ENCODE assay signal across 12 cellular contexts in genomic region chr20:36481380-36482043, GRCh38. TPM values are rescaled to one million over a fixed set of nuclear protein-coding genes. Genes with fewer than 3 reads are reported as not detected.
DNase-seq lines count a peak whose midpoint lies in the region; ATAC-seq, FAIRE-seq and TF ChIP-seq lines count a peak whose summit lies in the region.
"Had no signal": no experiment of that assay in that cellular context is flagged by ENCODE, and none has a peak within 500 bp of the region (broad histone marks: within the 10 kb centered on the region; RNA-seq: fewer than 3 reads in every experiment).

No MANE protein-coding gene starts in this region.

- H2AFZ ChIP-seq in K562 (ENCODE audit: low read depth, low read length): no peak overlapping the region

- H3K4me2 ChIP-seq in K562 (ENCODE audit: insufficient read depth, low read length): no peak overlapping the region

- ATAC-seq in Right ventricle myocardium superior (ENCODE audit: poor library complexity) (peak; percentile 2), left cardiac atrium (no peak), K562 (peak; percentile 60; the same call in 1 of the 3 replicates), upper lobe of right lung (no peak), HG03097 (IDR thresholded peaks at IDR 0.05; ENCODE audit: low FRiP score, unreplicated experiment) (no peak), HG03135 (IDR thresholded peaks at IDR 0.05; ENCODE audit: unreplicated experiment) (no peak)
- ATAC-seq: GM12878 had no signal

- 73% methylated on average over 9 of the region's 9 CpGs for WGBS in K562 (ENCODE audit: insufficient coverage, low coverage, missing lambda C conversion rate)

- peaks cover 7% of the 10 kb centered on the region for H4K20me1 ChIP-seq in K562 (replicated peaks; ENCODE audit: control insufficient read depth, insufficient read depth, low read length)

- H3K9me3 ChIP-seq in K562 (replicated peaks; ENCODE audit: control insufficient read depth, insufficient read depth, low read depth, low read length) (no peaks in the 10 kb centered on the region), upper lobe of right lung (no peaks in the 10 kb centered on the region)
- H3K9me3 ChIP-seq: BLaER1 treated with 17β-estradiol and CSF1 and Interleukin-3, amounts not matched to agents 10 nM and 100 nM; SJSA1 had no signal

- POLR2A ChIA-PET in K562 (lab: Yijun Ruan, JAX): interaction anchor here (0.7 to 2.0 kb wide), 3 partner anchors 11 to 275 kb away, joined by 3 to 8 read pairs (median 3); no protein-coding TSS in a partner anchor

- in situ Hi-C loops in K562 (cut with MboI): no loop called here

- TF ChIP-seq EP300 in K562 (IDR thresholded peaks at IDR 0.05; ENCODE audit: low read length): no peak

- intact Hi-C loops in Right ventricle myocardium superior (cut with DNase I): no loop called here
- intact Hi-C loops in left cardiac atrium (cut with DNase I): loop anchor here in 1 of 2 donors (5.0 kb wide), 1 partner anchor 61 kb away; the partner anchor contains the start of gene MYL9
- intact Hi-C loops in K562 (cut with micrococcal nuclease): no loop called here
- intact Hi-C loops in upper lobe of right lung (cut with DNase I): no loop called here

- BruUV-seq in K562 (replicated peaks; lab: Mats Ljungman, UMichigan): no TSS peak

- TF ChIP-seq CTCF in K562 (IDR thresholded peaks at IDR 0.05 in 2 of 3, conservative IDR thresholded peaks at IDR 0.05 in 1 of 3; ENCODE audit: insufficient read depth in 2 of 3, low read depth in 1 of 3, low read length in 3 of 3) (0 out of 6 replicates have a peak, but pooled peaks of 2 of the 3 experiments have one; percentile 13 to 21), upper lobe of right lung (IDR thresholded peaks at IDR 0.05) (no peak)

- no peak for TF ChIP-seq RAD21 in K562 (CRISPR knock-in tag; conservative IDR thresholded peaks at IDR 0.05 in 1 of 2, IDR thresholded peaks at IDR 0.05 in 1 of 2)

- CTCF ChIA-PET in K562 (lab: Yijun Ruan, JAX; ENCODE audit: low intra/inter-chr PET ratio): no interaction called here

- H3K9ac ChIP-seq in K562 (ENCODE audit: insufficient read depth in 1 of 2, low read depth in 2 of 2, low read length in 2 of 2): no peak overlapping the region; a peak in 1 of 4 replicates

- DNase-seq in Right ventricle myocardium superior (no peak), left cardiac atrium (no peak), K562 (ENCODE audit: extremely low read depth in 1 of 4, low spot score in 3 of 4) (peak in 1 of 4 experiments; percentile 31), medulla oblongata (ENCODE audit: extremely low spot score) (peak; percentile 47), upper lobe of right lung (no peak), HuH-7.5 (ENCODE audit: low spot score) (no peak)
- DNase-seq: NCI-H1436 treated with DMSO at 0.1 percent for 48 hours had no signal

- no peak overlapping the region for H3K4me3 ChIP-seq in K562
- H3K4me3 ChIP-seq in upper lobe of right lung: no peak overlapping the region
- H3K4me3 ChIP-seq: BLaER1 treated with 17β-estradiol and CSF1 and Interleukin-3, amounts not matched to agents 10 nM and 100 nM; GM12878; SJSA1 had no signal

- no peak for FAIRE-seq in K562 (lab: Jason Lieb, UNC)
- FAIRE-seq: GM12878 had no signal

- H3K79me2 ChIP-seq in K562 (ENCODE audit: control insufficient read depth, insufficient read depth, low read length): peaks cover 3% of the 10 kb centered on the region; the same call in 2 of the 3 replicates

- H3K4me1 ChIP-seq in K562 (replicated peaks in 1 of 2; ENCODE audit: control insufficient read depth in 2 of 2, insufficient read depth in 2 of 2, low read length in 2 of 2) (no peaks in the 10 kb centered on the region; a peak in 1 of 5 replicates), upper lobe of right lung (peaks cover 66% of the 10 kb centered on the region)

- H3K9me1 ChIP-seq in K562 (ENCODE audit: control insufficient read depth, insufficient read depth, low read length): peaks cover 3% of the 10 kb centered on the region

- no peak overlapping the region for H3K27ac ChIP-seq in K562 (ENCODE audit: extremely low read depth, low read depth, low read length)
- peak overlapping the region; percentile 24 for H3K27ac ChIP-seq in upper lobe of right lung
- H3K27ac ChIP-seq: BLaER1 treated with 17β-estradiol and CSF1 and Interleukin-3, amounts not matched to agents 10 nM and 100 nM; SJSA1 had no signal

- H3K36me3 ChIP-seq in K562 (ENCODE audit: control insufficient read depth, insufficient read depth, low read length) (no peaks in the 10 kb centered on the region), upper lobe of right lung (no peaks in the 10 kb centered on the region)

- no peaks in the 10 kb centered on the region for H3K27me3 ChIP-seq in K562 (ENCODE audit: control insufficient read depth in 2 of 2, insufficient read depth in 2 of 2, low read length in 2 of 2)
- H3K27me3 ChIP-seq in upper lobe of right lung: no peaks in the 10 kb centered on the region
- H3K27me3 ChIP-seq: BLaER1 treated with 17β-estradiol and CSF1 and Interleukin-3, amounts not matched to agents 10 nM and 100 nM; SJSA1 had no signal

- no peak for TF ChIP-seq POLR2A in K562 (conservative IDR thresholded peaks at IDR 0.05)

TF ChIP-seq in K562, 482 proteins besides CTCF, POLR2A, EP300 and RAD21 (continues in another document):
- TF ChIP-seq BHLHE40 (IDR thresholded peaks at IDR 0.05; ENCODE audit: low read length): no peak
- no peak for TF ChIP-seq SMAD4 (CRISPR knock-in tag; conservative IDR thresholded peaks at IDR 0.05)
- no peak for TF ChIP-seq SREBF2 (CRISPR knock-in tag; IDR thresholded peaks at IDR 0.05)
- TF ChIP-seq FOXA3 (CRISPR knock-in tag; conservative IDR thresholded peaks at IDR 0.05 in 1 of 2, IDR thresholded peaks at IDR 0.05 in 1 of 2): 0 out of 4 replicates have a peak, but pooled peaks of 1 of the 2 experiments have one; percentile 26
- TF ChIP-seq U2AF1 (optimal IDR thresholded peaks at IDR 0.05; ENCODE audit: low read depth, low read length): no peak
- no peak for TF ChIP-seq MBD2 (IDR thresholded peaks at IDR 0.05; ENCODE audit: borderline replicate concordance, low read depth)
- no peak for TF ChIP-seq YBX1 (IDR thresholded peaks at IDR 0.05)
- no peak for TF ChIP-seq HDAC8 (tag; IDR thresholded peaks at IDR 0.05)
- TF ChIP-seq RBM14 (IDR thresholded peaks at IDR 0.05; ENCODE audit: borderline replicate concordance, insufficient read depth, low read depth, low read length): no peak
- no peak for TF ChIP-seq HLTF (IDR thresholded peaks at IDR 0.05)
- TF ChIP-seq NR2C2 (CRISPR knock-in tag; IDR thresholded peaks at IDR 0.05): no peak
- 0 out of 2 replicates have a peak, but pooled peaks have one; percentile 13 for TF ChIP-seq NR2C2 (tag; IDR thresholded peaks at IDR 0.05)
- TF ChIP-seq REST (CRISPR knock-in tag; IDR thresholded peaks at IDR 0.05; ENCODE audit: low read depth): no peak
- TF ChIP-seq ZBTB8A (IDR thresholded peaks at IDR 0.05; ENCODE audit: partially characterized antibody): no peak
- TF ChIP-seq CHD2 (IDR thresholded peaks at IDR 0.05; ENCODE audit: low read depth, low read length): no peak
- TF ChIP-seq ZNF165 (CRISPR knock-in tag; IDR thresholded peaks at IDR 0.05; ENCODE audit: borderline replicate concordance): no peak
- no peak for TF ChIP-seq CBFA2T2 (conservative IDR thresholded peaks at IDR 0.05)

RNA-seq across cellular contexts. Expression of gene MYL9, which starts 59.8 kb away (rescaled TPM):
- total RNA-seq in Right ventricle myocardium superior: 1,602 TPM
- total RNA-seq in left cardiac atrium: 1,000 to 10,000 TPM; 1,946 to 2,055 TPM
- 0.33 and 0.90 TPM in 2 replicates for total RNA-seq in K562 (2011; cell fraction: chromatin; rRNA removed; ENCODE audit: low replicate concordance)
- 0.39 and 0.83 TPM in 2 replicates for total RNA-seq in K562 (2011; cell fraction: nucleolus; rRNA removed)
- total RNA-seq in K562 (2011; cell fraction: nucleoplasm; rRNA removed): 0.59 and 0.99 TPM in 2 replicates
- total RNA-seq in K562 (2014; rRNA removed): 0.86 and 1.1 TPM in 2 replicates
- total RNA-seq in K562 (2014; rRNA removed; fragmentation: Illumina TruSeq; extraction: Trizol): 0.18 and 0.41 TPM in 2 replicates
- 1.0 and 1.7 TPM in 2 replicates for total RNA-seq in K562 (2015; rRNA removed; fragmentation: Illumina TruSeq; extraction: Trizol)
- total RNA-seq in K562 (2021): 3.2 TPM in 2 replicates
- polyA plus RNA-seq in K562 (2011; rRNA removed): 0.77 and 0.79 TPM in 2 replicates
- polyA plus RNA-seq in K562 (2011; cell fraction: cytosol; rRNA removed): 0.94 and 1.8 TPM in 2 replicates
- 0.49 and 1.1 TPM in 2 replicates for polyA plus RNA-seq in K562 (2011; cell fraction: nucleus; rRNA removed)
- polyA plus RNA-seq in K562 (2012): 5.2 and 7.6 TPM in 2 replicates
- 1.0 and 1.9 TPM in 2 replicates for polyA plus RNA-seq in K562 (2014; fragmentation: Illumina TruSeq; extraction: Trizol)
- polyA plus RNA-seq in K562 (2014; fragmentation: Nextera tagmentation; extraction: Ambion mirVana): under 1 TPM in 1 of 2 experiments, not detected in 1; 0.11 TPM
- 0.09 and 0.65 TPM in 2 replicates for polyA plus RNA-seq in K562 (2014; rRNA removed)
- polyA minus RNA-seq in K562 (2011; rRNA and poly(A)+ RNA removed): 0.07 and 0.48 TPM in 2 replicates
- 1.4 and 1.9 TPM in 2 replicates for polyA minus RNA-seq in K562 (2011; cell fraction: cytosol; rRNA and poly(A)+ RNA removed)
- polyA minus RNA-seq in K562 (2011; cell fraction: nucleus; rRNA and poly(A)+ RNA removed): 0.33 and 0.40 TPM in 2 replicates
- total RNA-seq in upper lobe of right lung: 410 TPM

Comparison
In these comparisons a context has a peak if more than half of its experiments do, and no peak if none do; other contexts are left out.
1. ATAC-seq: peak in Right ventricle myocardium superior (single experiment) and K562 (single experiment); none in left cardiac atrium (0 of 2), upper lobe of right lung (single experiment), HG03097 (single experiment) and HG03135 (single experiment).
2. RNA of gene MYL9, which starts 59.8 kb away (total RNA-seq): 1,946 to 2,055 TPM in left cardiac atrium, 1,602 TPM in Right ventricle myocardium superior (single experiment) and 410 TPM in upper lobe of right lung (single experiment); 0.18 to 3.2 TPM in K562; every median in the first group is over 10 times any median in the second.